Comparison of ENCODE assay signal across 11 cellular contexts in the genomic region with DNA sequence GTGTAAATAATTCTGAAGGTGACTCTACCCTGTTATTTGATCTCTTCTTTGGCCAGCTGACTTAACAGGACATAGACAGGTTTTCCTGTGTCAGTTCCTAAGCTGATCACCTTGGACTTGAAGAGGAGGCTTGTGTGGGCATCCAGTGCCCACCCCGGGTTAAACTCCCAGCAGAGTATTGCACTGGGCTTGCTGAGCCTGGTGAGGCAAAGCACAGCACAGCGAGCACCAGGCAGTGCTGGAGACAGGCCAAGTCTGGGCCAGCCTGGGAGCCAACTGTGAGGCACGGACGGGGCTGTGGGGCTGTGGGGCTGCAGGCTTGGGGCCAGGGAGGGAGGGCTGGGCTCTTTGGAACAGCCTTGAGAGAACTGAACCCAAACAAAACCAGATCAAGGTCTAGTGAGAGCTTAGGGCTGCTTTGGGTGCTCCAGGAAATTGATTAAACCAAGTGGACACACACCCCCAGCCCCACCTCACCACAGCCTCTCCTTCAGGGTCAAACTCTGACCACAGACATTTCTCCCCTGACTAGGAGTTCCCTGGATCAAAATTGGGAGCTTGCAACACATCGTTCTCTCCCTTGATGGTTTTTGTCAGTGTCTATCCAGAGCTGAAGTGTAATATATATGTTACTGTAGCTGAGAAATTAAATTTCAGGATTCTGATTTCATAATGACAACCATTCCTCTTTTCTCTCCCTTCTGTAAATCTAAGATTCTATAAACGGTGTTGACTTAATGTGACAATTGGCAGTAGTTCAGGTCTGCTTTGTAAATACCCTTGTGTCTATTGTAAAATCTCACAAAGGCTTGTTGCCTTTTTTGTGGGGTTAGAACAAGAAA. TPM values are rescaled to one million over a fixed set of nuclear protein-coding genes. Genes with fewer than 3 reads are reported as not detected.
DNase-seq lines count a peak whose midpoint lies in the region; ATAC-seq and TF ChIP-seq lines count a peak whose summit lies in the region.
"Had no signal": no experiment of that assay in that cellular context is flagged by ENCODE, and none has a peak within 500 bp of the region (broad histone marks: within the 10 kb centered on the region; RNA-seq: fewer than 3 reads in every experiment).

No MANE protein-coding gene starts in this region.

- H3K9ac ChIP-seq in parathyroid adenoma: no peak overlapping the region

- WGBS in esophagus squamous epithelium, 2 donors: 22 to 35% methylated on average over 2 to 5 of the region's 6 CpGs

- no peak overlapping the region for H3K4me3 Mint-ChIP-seq in GM23338
- no peak overlapping the region for H3K4me3 Mint-ChIP-seq in activated CD4-positive, alpha-beta T cell treated with anti-CD3 and anti-CD28 coated beads, Interleukin-2, amount 10 ng/mL, durations not matched to agents 7 days and 5 days
- no peak overlapping the region for H3K4me3 Mint-ChIP-seq in progenitor cell of endocrine pancreas (ENCODE audit: low read depth)

- POLR2A ChIA-PET in activated CD4-positive, alpha-beta T cell treated with anti-CD3 and anti-CD28 coated beads, Interleukin-2, amount 10 ng/mL, durations not matched to agents 7 days and 5 days (lab: Charles Lee): interaction anchor here (0.6 kb wide), 2 partner anchors 15 to 856 kb away, joined by 3 to 5 read pairs; a partner anchor contains a TSS

- H2AFZ ChIP-seq in GM23338 (no peak overlapping the region), parathyroid adenoma (peak overlapping the region; percentile 19)

- H3K27ac ChIP-seq in GM23338 (ENCODE audit: low read depth) (no peak overlapping the region), esophagus squamous epithelium (peak overlapping the region in 3 of 4 donors; percentile 7 to 45 (median 39)), parathyroid adenoma (peak overlapping the region; percentile 30)
- H3K27ac ChIP-seq: suprapubic skin had no signal

- no peaks in the 10 kb centered on the region for H4K20me1 ChIP-seq in GM23338 (replicated peaks; ENCODE audit: insufficient read depth)

- H3K36me3 Mint-ChIP-seq in GM23338 (ENCODE audit: low read depth) (no peaks in the 10 kb centered on the region; the same call in 2 of the 3 replicates), progenitor cell of endocrine pancreas (ENCODE audit: insufficient read depth) (no peaks in the 10 kb centered on the region)
- H3K36me3 Mint-ChIP-seq in activated CD4-positive, alpha-beta T cell treated with anti-CD3 and anti-CD28 coated beads, Interleukin-2, amount 10 ng/mL, durations not matched to agents 7 days and 5 days (ENCODE audit: low read depth): no peaks in the 10 kb centered on the region

- H3K9me2 ChIP-seq in GM23338 (ENCODE audit: insufficient read depth): no peaks in the 10 kb centered on the region

- H3F3A ChIP-seq in GM23338 (replicated peaks; ENCODE audit: low read depth): no peaks in the 10 kb centered on the region

- TF ChIP-seq POLR2A in esophagus squamous epithelium (IDR thresholded peaks at IDR 0.05): no peak

- DNase-seq in GM23338 (ENCODE audit: low spot score) (no peak), NCI-H748 treated with DMSO at 0.1 percent for 48 hours (lab: John Stamatoyannopoulos, UW) (peak; percentile 3), esophagus squamous epithelium (lab: John Stamatoyannopoulos, UW) (no peak), progenitor cell of endocrine pancreas (ENCODE audit: low spot score, unreplicated experiment) (no peak)
- DNase-seq in activated CD4-positive, alpha-beta T cell treated with anti-CD3 and anti-CD28 coated beads, Interleukin-2, amount 10 ng/mL, durations not matched to agents 7 days and 5 days: no peak
- DNase-seq: activated CD4-positive, alpha-beta T cell treated with anti-CD3 and anti-CD28 coated beads for 4 hours had no signal

- no peak overlapping the region for H3K4me3 ChIP-seq in GM23338
- no peak overlapping the region for H3K4me3 ChIP-seq in esophagus squamous epithelium
- no peak overlapping the region for H3K4me3 ChIP-seq in parathyroid adenoma (ENCODE audit: low read depth, low read length)
- H3K4me3 ChIP-seq: breast epithelium, suprapubic skin had no signal

- no peaks in the 10 kb centered on the region for H3K27me3 ChIP-seq in GM23338 (ENCODE audit: insufficient read depth)
- H3K27me3 ChIP-seq in esophagus squamous epithelium: no peaks in the 10 kb centered on the region
- no peaks in the 10 kb centered on the region for H3K27me3 ChIP-seq in parathyroid adenoma (ENCODE audit: control insufficient read depth, insufficient read depth, low read length)
- H3K27me3 ChIP-seq: breast epithelium, suprapubic skin had no signal

- intact Hi-C loops in esophagus squamous epithelium (cut with DNase I): no loop called here

- ATAC-seq in GM23338: peak; percentile 20; the same call in 2 of the 3 replicates
- ATAC-seq in HG02798 (IDR thresholded peaks at IDR 0.05; ENCODE audit: poor library complexity, unreplicated experiment): no peak
- ATAC-seq in GM18858 (IDR thresholded peaks at IDR 0.05; ENCODE audit: unreplicated experiment): no peak

- H3K27ac Mint-ChIP-seq in GM23338 (no peak overlapping the region), progenitor cell of endocrine pancreas (no peak overlapping the region)
- no peak overlapping the region for H3K27ac Mint-ChIP-seq in activated CD4-positive, alpha-beta T cell treated with anti-CD3 and anti-CD28 coated beads, Interleukin-2, amount 10 ng/mL, durations not matched to agents 7 days and 5 days

- H3K36me3 ChIP-seq in GM23338 (ENCODE audit: insufficient read depth): no peaks in the 10 kb centered on the region
- no peaks in the 10 kb centered on the region for H3K36me3 ChIP-seq in esophagus squamous epithelium
- no peaks in the 10 kb centered on the region for H3K36me3 ChIP-seq in parathyroid adenoma (ENCODE audit: control insufficient read depth, insufficient read depth, low read length)
- H3K36me3 ChIP-seq: breast epithelium, suprapubic skin had no signal

- H3K27me3 Mint-ChIP-seq in GM23338 (ENCODE audit: insufficient read depth, low read depth, poor library complexity) (peaks cover 15% of the 10 kb centered on the region), progenitor cell of endocrine pancreas (peaks cover 3% of the 10 kb centered on the region)
- peaks cover 4% of the 10 kb centered on the region for H3K27me3 Mint-ChIP-seq in activated CD4-positive, alpha-beta T cell treated with anti-CD3 and anti-CD28 coated beads, Interleukin-2, amount 10 ng/mL, durations not matched to agents 7 days and 5 days

- H3K4me1 ChIP-seq in GM23338 (ENCODE audit: insufficient read depth): no peaks in the 10 kb centered on the region
- H3K4me1 ChIP-seq in esophagus squamous epithelium: peaks cover 4 to 65% (median 4%) of the 10 kb centered on the region in 3 donors
- peaks cover 9% of the 10 kb centered on the region for H3K4me1 ChIP-seq in parathyroid adenoma
- H3K4me1 ChIP-seq: breast epithelium had no signal

- H3K9me3 ChIP-seq in esophagus squamous epithelium (no peaks in the 10 kb centered on the region), parathyroid adenoma (ENCODE audit: control insufficient read depth, low read length) (no peaks in the 10 kb centered on the region)
- H3K9me3 ChIP-seq: breast epithelium, suprapubic skin had no signal

- H3K9me3 Mint-ChIP-seq in GM23338 (peaks cover 3% of the 10 kb centered on the region; the same call in 2 of the 3 replicates), progenitor cell of endocrine pancreas (ENCODE audit: low read depth) (no peaks in the 10 kb centered on the region)
- no peaks in the 10 kb centered on the region for H3K9me3 Mint-ChIP-seq in activated CD4-positive, alpha-beta T cell treated with anti-CD3 and anti-CD28 coated beads, Interleukin-2, amount 10 ng/mL, durations not matched to agents 7 days and 5 days

- H3K4me1 Mint-ChIP-seq in GM23338 (no peaks in the 10 kb centered on the region), progenitor cell of endocrine pancreas (ENCODE audit: low read depth) (no peaks in the 10 kb centered on the region)
- H3K4me1 Mint-ChIP-seq in activated CD4-positive, alpha-beta T cell treated with anti-CD3 and anti-CD28 coated beads, Interleukin-2, amount 10 ng/mL, durations not matched to agents 7 days and 5 days: peaks cover 6% of the 10 kb centered on the region

- CTCF ChIA-PET in activated CD4-positive, alpha-beta T cell treated with anti-CD3 and anti-CD28 coated beads, Interleukin-2, amount 10 ng/mL, durations not matched to agents 7 days and 5 days (lab: Charles Lee): interaction anchor here (1.2 to 2.9 kb wide), 4 partner anchors 12 to 209 kb away, joined by 3 to 9 read pairs (median 3); a partner anchor contains a TSS

- H3K4me2 ChIP-seq in GM23338 (no peak overlapping the region), parathyroid adenoma (ENCODE audit: low read length) (no peak overlapping the region)

- TF ChIP-seq CTCF in GM23338 (conservative IDR thresholded peaks at IDR 0.05; ENCODE audit: low read depth in 2 of 2): no peak
- no peak for TF ChIP-seq CTCF in esophagus squamous epithelium (IDR thresholded peaks at IDR 0.05)
- TF ChIP-seq CTCF in parathyroid adenoma (IDR thresholded peaks at IDR 0.05): no peak
- TF ChIP-seq CTCF in progenitor cell of endocrine pancreas (IDR thresholded peaks at IDR 0.05; ENCODE audit: unreplicated experiment): no peak

- H3K79me2 ChIP-seq in GM23338 (replicated peaks; ENCODE audit: insufficient read depth) (no peaks in the 10 kb centered on the region), parathyroid adenoma (no peaks in the 10 kb centered on the region)

RNA-seq across cellular contexts. Expression of a gene that starts 5.1 kb away (rescaled TPM):
- total RNA-seq in GM23338 (2014; rRNA removed; shearing (Covaris generic)): not detected in 2 replicates
- polyA plus RNA-seq in GM23338 (2016; fragmentation: Nextera tagmentation; extraction: Ambion mirVana): 0.55 TPM in 1 of 2 replicates, not detected in the other
- total RNA-seq in esophagus squamous epithelium (not detected), progenitor cell of endocrine pancreas (not detected in 2 replicates)
- not detected for total RNA-seq in activated CD4-positive, alpha-beta T cell treated with anti-CD3 and anti-CD28 coated beads, Interleukin-2, amount 10 ng/mL, durations not matched to agents 7 days and 5 days
- total RNA-seq: breast epithelium, suprapubic skin had no signal
